In the genomic region with DNA sequence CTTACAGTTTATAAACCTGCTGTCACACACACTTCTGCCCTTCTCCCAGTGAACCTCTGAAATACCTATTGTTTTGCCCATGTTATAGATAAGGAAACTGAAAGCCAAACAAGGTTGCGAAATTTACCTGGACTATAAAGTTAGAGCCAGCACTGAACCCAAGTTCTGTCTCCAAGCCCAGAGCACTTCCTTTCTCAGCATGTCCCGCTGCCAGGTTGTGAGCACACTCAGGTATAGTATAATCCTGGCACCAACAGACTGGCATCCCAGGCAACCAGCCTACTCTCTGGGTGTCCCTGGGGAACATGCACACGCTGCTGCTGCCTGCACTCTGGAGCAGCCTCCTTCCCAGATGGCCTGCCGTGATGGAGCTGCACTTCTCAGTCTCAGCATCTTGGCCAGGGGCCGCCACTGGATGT, we compare ENCODE assay signal across 2 cellular contexts.
TF ChIP-seq lines count a peak whose summit lies in the region.

No MANE protein-coding gene starts in this region.

TF ChIP-seq in SK-N-SH, 30 proteins besides CTCF, POLR2A, EP300 and RAD21 (continued from another document):
- TF ChIP-seq, protein P1, sequence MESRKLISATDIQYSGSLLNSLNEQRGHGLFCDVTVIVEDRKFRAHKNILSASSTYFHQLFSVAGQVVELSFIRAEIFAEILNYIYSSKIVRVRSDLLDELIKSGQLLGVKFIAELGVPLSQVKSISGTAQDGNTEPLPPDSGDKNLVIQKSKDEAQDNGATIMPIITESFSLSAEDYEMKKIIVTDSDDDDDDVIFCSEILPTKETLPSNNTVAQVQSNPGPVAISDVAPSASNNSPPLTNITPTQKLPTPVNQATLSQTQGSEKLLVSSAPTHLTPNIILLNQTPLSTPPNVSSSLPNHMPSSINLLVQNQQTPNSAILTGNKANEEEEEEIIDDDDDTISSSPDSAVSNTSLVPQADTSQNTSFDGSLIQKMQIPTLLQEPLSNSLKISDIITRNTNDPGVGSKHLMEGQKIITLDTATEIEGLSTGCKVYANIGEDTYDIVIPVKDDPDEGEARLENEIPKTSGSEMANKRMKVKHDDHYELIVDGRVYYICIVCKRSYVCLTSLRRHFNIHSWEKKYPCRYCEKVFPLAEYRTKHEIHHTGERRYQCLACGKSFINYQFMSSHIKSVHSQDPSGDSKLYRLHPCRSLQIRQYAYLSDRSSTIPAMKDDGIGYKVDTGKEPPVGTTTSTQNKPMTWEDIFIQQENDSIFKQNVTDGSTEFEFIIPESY (IDR thresholded peaks at IDR 0.05; ENCODE audit: borderline replicate concordance, low read depth), result no peak

TF ChIP-seq in SK-N-SH treated with all-trans-retinoic acid at 6 μM for 48 hours, 23 proteins besides CTCF, POLR2A, EP300 and RAD21 (continued from another document):
- TF ChIP-seq, protein P2, sequence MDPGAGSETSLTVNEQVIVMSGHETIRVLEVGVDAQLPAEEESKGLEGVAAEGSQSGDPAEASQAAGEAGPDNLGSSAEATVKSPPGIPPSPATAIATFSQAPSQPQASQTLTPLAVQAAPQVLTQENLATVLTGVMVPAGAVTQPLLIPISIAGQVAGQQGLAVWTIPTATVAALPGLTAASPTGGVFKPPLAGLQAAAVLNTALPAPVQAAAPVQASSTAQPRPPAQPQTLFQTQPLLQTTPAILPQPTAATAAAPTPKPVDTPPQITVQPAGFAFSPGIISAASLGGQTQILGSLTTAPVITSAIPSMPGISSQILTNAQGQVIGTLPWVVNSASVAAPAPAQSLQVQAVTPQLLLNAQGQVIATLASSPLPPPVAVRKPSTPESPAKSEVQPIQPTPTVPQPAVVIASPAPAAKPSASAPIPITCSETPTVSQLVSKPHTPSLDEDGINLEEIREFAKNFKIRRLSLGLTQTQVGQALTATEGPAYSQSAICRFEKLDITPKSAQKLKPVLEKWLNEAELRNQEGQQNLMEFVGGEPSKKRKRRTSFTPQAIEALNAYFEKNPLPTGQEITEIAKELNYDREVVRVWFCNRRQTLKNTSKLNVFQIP (CRISPR knock-in tag; IDR thresholded peaks at IDR 0.05; ENCODE audit: borderline replicate concordance, low read depth), result no peak
- no peak for TF ChIP-seq ESRRG (CRISPR knock-in tag; IDR thresholded peaks at IDR 0.05)
TF ChIP-seq in SK-N-SH treated with all-trans-retinoic acid at 6 μM for 48 hours: peak in this region for 0.
